Comparison of ENCODE assay signal across 8 cellular contexts in genomic region chr21:32278518-32279376, GRCh38. TPM values are rescaled to one million over a fixed set of nuclear protein-coding genes. Genes with fewer than 3 reads are reported as not detected.
A peak's percentile ranks its signal among the peaks of the same experiment; 100 is the strongest.
DNase-seq lines count a peak whose midpoint lies in the region; ATAC-seq and TF ChIP-seq lines count a peak whose summit lies in the region.

MIS18A (minus strand) TSS chr21:32279049; CDS start chr21:32279014, 35 bp downstream.

- DNase-seq in DMS53 treated with DMSO at 0.1 percent for 48 hours (lab: John Stamatoyannopoulos, UW; ENCODE audit: unreplicated experiment) (peak; percentile 84), Peyer's patch (peak; percentile 87 to 98 (median 97)), esophagus muscularis mucosa (ENCODE audit: extremely low spot score) (peak; percentile 98), myocyte (ENCODE audit: low read depth) (peak; percentile 95)
- DNase-seq in activated T-cell treated with anti-CD3 and anti-CD28 coated beads, Interleukin-2, amount 50 U/mL, for 48 hours: peak; percentile 99
- peak; percentile 97 for DNase-seq in stimulated activated CD8-positive, alpha-beta memory T cell treated with anti-CD3 and anti-CD28 coated beads, Interleukin-7, amount 100 ng/mL, for 48 hours (ENCODE audit: extremely low read depth in 1 of 2, low read depth in 1 of 2)

- H4K20me1 ChIP-seq in KMS-11 (ENCODE audit: insufficient read depth): no peaks in the 10 kb centered on the region

- peak within 1 kb of the TSS; percentile 87 for H3K4me2 ChIP-seq in KMS-11

- peaks cover 18% of the 10 kb centered on the region for H3K4me1 ChIP-seq in KMS-11 (ENCODE audit: low read depth, poor library complexity, severe bottlenecking)
- H3K4me1 ChIP-seq in Peyer's patch: peaks cover 0 to 19% (median 13%) of the 10 kb centered on the region in 4 donors
- H3K4me1 ChIP-seq in esophagus muscularis mucosa: peaks cover 16 to 24% (median 22%) of the 10 kb centered on the region in 4 donors

- TF ChIP-seq POLR2A in Peyer's patch (IDR thresholded peaks at IDR 0.05): peak in 1 of 2 donors; percentile 49
- no peak for TF ChIP-seq POLR2A in esophagus muscularis mucosa (IDR thresholded peaks at IDR 0.05; ENCODE audit: low read depth)

- H3K79me2 ChIP-seq in KMS-11 (ENCODE audit: insufficient read depth, low read depth): peaks cover 25% of the 10 kb centered on the region

- WGBS in esophagus muscularis mucosa: under 1% methylated on average over 21 of the region's 69 CpGs

- H3K4me3 ChIP-seq in KMS-11 (IDR thresholded peaks at IDR 0.05; ENCODE audit: insufficient read depth, low read depth, low read length): no peak within 1 kb of the TSS
- peak within 1 kb of the TSS; percentile 57 to 96 (median 80) for H3K4me3 ChIP-seq in Peyer's patch
- H3K4me3 ChIP-seq in esophagus muscularis mucosa: peak within 1 kb of the TSS; percentile 75 to 84 (median 82)

- ATAC-seq in GM21737 (IDR thresholded peaks at IDR 0.05; ENCODE audit: unreplicated experiment): peak; percentile 93

- peak within 1 kb of the TSS; percentile 61; the same call in 1 of the 2 replicates for H3K9ac ChIP-seq in KMS-11

- H3K27me3 ChIP-seq in KMS-11 (ENCODE audit: insufficient read depth, low read depth) (no peaks in the 10 kb centered on the region), Peyer's patch (no peaks in the 10 kb centered on the region), esophagus muscularis mucosa (no peaks in the 10 kb centered on the region)

- intact Hi-C loops in esophagus muscularis mucosa (cut with DNase I): loop anchor here (10.0 kb wide), 1 partner anchor 614 kb away; no protein-coding TSS in a partner anchor

- H3K36me3 ChIP-seq in KMS-11 (ENCODE audit: insufficient read depth): no peaks in the 10 kb centered on the region
- no peaks in the 10 kb centered on the region for H3K36me3 ChIP-seq in Peyer's patch
- H3K36me3 ChIP-seq in esophagus muscularis mucosa: peaks cover 0 to 2% (median 1%) of the 10 kb centered on the region in 4 donors

- H3K27ac ChIP-seq in KMS-11 (peak within 1 kb of the TSS; percentile 40; the same call in 1 of the 2 replicates), Peyer's patch (peak within 1 kb of the TSS; percentile 21 to 72 (median 48)), esophagus muscularis mucosa (replicated peaks in 1 of 4) (peak within 1 kb of the TSS; percentile 56 to 77 (median 68))

- H3K9me3 ChIP-seq in Peyer's patch (no peaks in the 10 kb centered on the region), esophagus muscularis mucosa (no peaks in the 10 kb centered on the region)

- no peak for TF ChIP-seq EP300 in esophagus muscularis mucosa (IDR thresholded peaks at IDR 0.05)

- peak within 1 kb of the TSS; percentile 50 for H2AFZ ChIP-seq in KMS-11 (ENCODE audit: low read depth)

- no peak for TF ChIP-seq CTCF in KMS-11 (conservative IDR thresholded peaks at IDR 0.05; ENCODE audit: low read depth, low read length)
- TF ChIP-seq CTCF in Peyer's patch (IDR thresholded peaks at IDR 0.05): no peak
- peak in 1 of 3 experiments; percentile 53 for TF ChIP-seq CTCF in esophagus muscularis mucosa (IDR thresholded peaks at IDR 0.05)

RNA-seq across cellular contexts. Expression of gene MIS18A, which starts in this region (rescaled TPM):
- total RNA-seq in Peyer's patch (1 to 10 TPM; 1.9 to 4.1 (median 2.7) TPM), esophagus muscularis mucosa (1 to 10 TPM; 3.0 to 4.6 (median 3.2) TPM), myocyte (6.2 and 7.6 TPM in 2 replicates)
- 3.5 TPM for polyA plus RNA-seq in myocyte (2012)
